ENCODE assay signal across 1 cellular context in the genomic region with DNA sequence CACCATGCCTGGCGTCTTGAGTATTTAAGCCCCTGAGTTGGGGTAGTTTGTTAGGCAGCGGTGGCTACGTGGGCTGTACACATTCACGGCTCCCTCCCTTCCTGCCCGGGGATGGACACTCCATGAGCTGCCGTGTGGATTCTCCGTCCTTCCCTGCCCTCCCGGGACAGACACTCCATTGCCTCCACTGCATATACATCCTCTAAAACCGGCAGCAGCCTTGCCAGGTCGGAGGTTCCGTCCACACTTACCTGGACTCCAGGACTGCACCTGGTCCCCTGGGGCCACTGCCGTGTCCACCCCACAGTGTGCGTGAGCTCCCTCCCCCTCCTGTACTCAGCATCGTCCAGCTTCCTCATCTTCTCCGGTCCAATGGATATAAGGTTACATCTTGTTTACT.
TF ChIP-seq lines count a peak whose summit lies in the region.

No MANE protein-coding gene starts in this region.

TF ChIP-seq in IMR-90, 13 proteins besides CTCF, POLR2A, EP300 and RAD21:
- TF ChIP-seq MAZ (IDR thresholded peaks at IDR 0.05; ENCODE audit: borderline replicate concordance, low read depth, low read length) (no peak), MAFK (IDR thresholded peaks at IDR 0.05; ENCODE audit: low read depth, low read length) (no peak), FOS (IDR thresholded peaks at IDR 0.05; ENCODE audit: low read depth, low read length) (no peak), MXI1 (IDR thresholded peaks at IDR 0.05; ENCODE audit: borderline replicate concordance, low read depth, low read length) (no peak), BHLHE40 (IDR thresholded peaks at IDR 0.05; ENCODE audit: low read depth, low read length) (no peak), NFE2L2 (IDR thresholded peaks at IDR 0.05; ENCODE audit: low read depth, low read length) (no peak), CHD1 (IDR thresholded peaks at IDR 0.05; ENCODE audit: low read depth, low read length) (no peak), SMC3 (IDR thresholded peaks at IDR 0.05; ENCODE audit: low read depth, low read length) (no peak), CEBPB (IDR thresholded peaks at IDR 0.05; ENCODE audit: low read depth, low read length) (no peak), RCOR1 (IDR thresholded peaks at IDR 0.05; ENCODE audit: insufficient replicate concordance, low read length) (no peak)
- TF ChIP-seq, protein P1, sequence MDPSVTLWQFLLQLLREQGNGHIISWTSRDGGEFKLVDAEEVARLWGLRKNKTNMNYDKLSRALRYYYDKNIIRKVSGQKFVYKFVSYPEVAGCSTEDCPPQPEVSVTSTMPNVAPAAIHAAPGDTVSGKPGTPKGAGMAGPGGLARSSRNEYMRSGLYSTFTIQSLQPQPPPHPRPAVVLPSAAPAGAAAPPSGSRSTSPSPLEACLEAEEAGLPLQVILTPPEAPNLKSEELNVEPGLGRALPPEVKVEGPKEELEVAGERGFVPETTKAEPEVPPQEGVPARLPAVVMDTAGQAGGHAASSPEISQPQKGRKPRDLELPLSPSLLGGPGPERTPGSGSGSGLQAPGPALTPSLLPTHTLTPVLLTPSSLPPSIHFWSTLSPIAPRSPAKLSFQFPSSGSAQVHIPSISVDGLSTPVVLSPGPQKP (IDR thresholded peaks at IDR 0.05; ENCODE audit: borderline replicate concordance, low read depth, low read length), result no peak
- TF ChIP-seq, protein P2, sequence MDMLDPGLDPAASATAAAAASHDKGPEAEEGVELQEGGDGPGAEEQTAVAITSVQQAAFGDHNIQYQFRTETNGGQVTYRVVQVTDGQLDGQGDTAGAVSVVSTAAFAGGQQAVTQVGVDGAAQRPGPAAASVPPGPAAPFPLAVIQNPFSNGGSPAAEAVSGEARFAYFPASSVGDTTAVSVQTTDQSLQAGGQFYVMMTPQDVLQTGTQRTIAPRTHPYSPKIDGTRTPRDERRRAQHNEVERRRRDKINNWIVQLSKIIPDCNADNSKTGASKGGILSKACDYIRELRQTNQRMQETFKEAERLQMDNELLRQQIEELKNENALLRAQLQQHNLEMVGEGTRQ (IDR thresholded peaks at IDR 0.05; ENCODE audit: low read depth, low read length), result no peak
